ENCODE assay signal across 8 cellular contexts in genomic region chr1:15683411-15684039, GRCh38. TPM values are rescaled to one million over a fixed set of nuclear protein-coding genes. Genes with fewer than 3 reads are reported as not detected.
DNase-seq lines count a peak whose midpoint lies in the region; ATAC-seq and TF ChIP-seq lines count a peak whose summit lies in the region.

No MANE protein-coding gene starts in this region.

- TF ChIP-seq RAD21 in HCT116 (IDR thresholded peaks at IDR 0.05; ENCODE audit: low read depth): no peak

- intact Hi-C loops in HCT116 (cut with micrococcal nuclease): no loop called here
- intact Hi-C loops in activated T-helper 2 cell treated with anti-CD3 and anti-CD28 coated beads, Interferon-gamma antibody, Interleukin-2, Interleukin-4, amounts not matched to agents 10 μg/mL and 5 μg/mL and 100 μg/mL, durations not matched to agents 14 hours and 24 hours and 36 hours (cut with micrococcal nuclease): loop anchor here (5.0 to 10.0 kb wide), 2 partner anchors 66 to 691 kb away; partner anchors contain the start of gene DDI2

- WGBS in hepatocyte (ENCODE audit: low lambda C conversion rate, missing lambda C conversion rate): 76% methylated on average over 12 of the region's 18 CpGs

- H3K27me3 ChIP-seq in HCT116 (ENCODE audit: insufficient read depth, low read length): no peaks in the 10 kb centered on the region
- H3K27me3 ChIP-seq in hepatocyte: no peaks in the 10 kb centered on the region
- no peaks in the 10 kb centered on the region for H3K27me3 ChIP-seq in skeletal muscle tissue (ENCODE audit: control insufficient read depth in 3 of 3, insufficient read depth in 3 of 3, low read length in 3 of 3)

- peak overlapping the region; percentile 56 to 70 for H3K4me3 ChIP-seq in HCT116 (replicated peaks in 1 of 2; ENCODE audit: low read depth in 1 of 2, low read length in 2 of 2)
- H3K4me3 ChIP-seq in hepatocyte: peak overlapping the region; percentile 95
- peak overlapping the region; percentile 68 to 78 (median 76) for H3K4me3 ChIP-seq in skeletal muscle tissue (ENCODE audit: low read length in 3 of 3)

- H3K27me3 Mint-ChIP-seq in activated T-helper 2 cell treated with anti-CD3 and anti-CD28 coated beads, Interferon-gamma antibody, Interleukin-2, Interleukin-4, amounts not matched to agents 10 μg/mL and 5 μg/mL and 100 μg/mL, durations not matched to agents 14 hours and 24 hours and 36 hours (ENCODE audit: low read depth): no peaks in the 10 kb centered on the region

- POLR2A ChIA-PET in HCT116 (lab: Charles Lee): no interaction called here

- no peaks in the 10 kb centered on the region for H3K9me3 ChIP-seq in HCT116 (ENCODE audit: control insufficient read depth in 1 of 2, insufficient read depth in 1 of 2, low read depth in 1 of 2, low read length in 2 of 2)
- no peaks in the 10 kb centered on the region for H3K9me3 ChIP-seq in hepatocyte (ENCODE audit: low read depth)
- H3K9me3 ChIP-seq in skeletal muscle tissue (ENCODE audit: control insufficient read depth in 3 of 3, low read length in 3 of 3): no peaks in the 10 kb centered on the region

- DNase-seq in HCT116 (ENCODE audit: low read depth, low spot score) (no peak), hepatocyte (ENCODE audit: low spot score) (no peak), NCI-H345 (lab: John Stamatoyannopoulos, UW) (no peak)
- no peak for DNase-seq in activated T-helper 2 cell treated with anti-CD3 and anti-CD28 coated beads, Interferon-gamma antibody, Interleukin-2, Interleukin-4, amounts not matched to agents 10 μg/mL and 5 μg/mL and 100 μg/mL, durations not matched to agents 14 hours and 24 hours and 36 hours (ENCODE audit: low spot score)
- no peak for DNase-seq in activated effector memory CD4-positive, alpha-beta T cell treated with anti-CD3 and anti-CD28 coated beads, Interleukin-2, amount 50 U/mL, for 16 hours

- ATAC-seq in HCT116: no peak
- no peak for ATAC-seq in HG02763 (IDR thresholded peaks at IDR 0.05; ENCODE audit: unreplicated experiment)
- no peak for ATAC-seq in HG03039 (IDR thresholded peaks at IDR 0.05; ENCODE audit: unreplicated experiment)

- TF ChIP-seq CTCF in HCT116 (IDR thresholded peaks at IDR 0.05 in 2 of 3, conservative IDR thresholded peaks at IDR 0.05 in 1 of 3; ENCODE audit: borderline replicate concordance in 1 of 3, insufficient read depth in 1 of 3, low read depth in 2 of 3, low read length in 2 of 3) (no peak), hepatocyte (IDR thresholded peaks at IDR 0.05; ENCODE audit: poor library complexity) (no peak)

- H4K20me1 ChIP-seq in HCT116 (ENCODE audit: insufficient read depth): no peaks in the 10 kb centered on the region
- peaks cover 21% of the 10 kb centered on the region for H4K20me1 ChIP-seq in hepatocyte (ENCODE audit: insufficient read depth, poor library complexity, severe bottlenecking)

- H3K36me3 ChIP-seq in HCT116 (ENCODE audit: control insufficient read depth in 1 of 2, insufficient read depth in 2 of 2, low read length in 2 of 2): no peaks in the 10 kb centered on the region
- no peaks in the 10 kb centered on the region for H3K36me3 ChIP-seq in hepatocyte (replicated peaks; ENCODE audit: insufficient read depth, low read depth)
- no peaks in the 10 kb centered on the region for H3K36me3 ChIP-seq in skeletal muscle tissue (ENCODE audit: control insufficient read depth in 3 of 3, insufficient read depth in 3 of 3, low read length in 3 of 3)

- H3K9me3 Mint-ChIP-seq in activated T-helper 2 cell treated with anti-CD3 and anti-CD28 coated beads, Interferon-gamma antibody, Interleukin-2, Interleukin-4, amounts not matched to agents 10 μg/mL and 5 μg/mL and 100 μg/mL, durations not matched to agents 14 hours and 24 hours and 36 hours: no peaks in the 10 kb centered on the region

- RAD21 ChIA-PET in HCT116 (lab: Charles Lee; ENCODE audit: low non-redundant PET in 1 of 2, low total read pairs in 2 of 2, uncharacterized antibody in 2 of 2, unreplicated experiment in 2 of 2): no interaction called here

- H3K27ac ChIP-seq in HCT116 (ENCODE audit: low read depth, low read length) (peak overlapping the region; percentile 66; the same call in 1 of the 2 replicates), hepatocyte (peak overlapping the region; percentile 99), skeletal muscle tissue (ENCODE audit: low read depth, low read length) (peak overlapping the region; percentile 96)

- H3K9me2 ChIP-seq in HCT116 (ENCODE audit: insufficient read depth) (no peaks in the 10 kb centered on the region), hepatocyte (replicated peaks; ENCODE audit: insufficient read depth) (no peaks in the 10 kb centered on the region)

- BruUV-seq in HCT116 (replicated peaks; lab: Mats Ljungman, UMichigan): no TSS peak

- peaks cover 39% of the 10 kb centered on the region for H3K79me2 ChIP-seq in HCT116 (ENCODE audit: insufficient read depth, low read length)
- H3K79me2 ChIP-seq in hepatocyte: peaks cover 49% of the 10 kb centered on the region

- peak overlapping the region; percentile 86 for H3K9ac ChIP-seq in HCT116 (ENCODE audit: low read length)
- peak overlapping the region; percentile 97 to 99 (median 97) for H3K9ac ChIP-seq in skeletal muscle tissue (ENCODE audit: low read depth in 1 of 3, low read length in 3 of 3)

- H2AFZ ChIP-seq in HCT116 (ENCODE audit: low read depth, low read length, poor library complexity, severe bottlenecking) (peak overlapping the region; percentile 82), hepatocyte (peak overlapping the region; percentile 96)

- no peak for TF ChIP-seq POLR2A in HCT116 (IDR thresholded peaks at IDR 0.05; ENCODE audit: borderline replicate concordance, extremely low read depth, insufficient read depth, insufficient read length)

- peaks cover 14% of the 10 kb centered on the region for H3K36me3 Mint-ChIP-seq in activated T-helper 2 cell treated with anti-CD3 and anti-CD28 coated beads, Interferon-gamma antibody, Interleukin-2, Interleukin-4, amounts not matched to agents 10 μg/mL and 5 μg/mL and 100 μg/mL, durations not matched to agents 14 hours and 24 hours and 36 hours (ENCODE audit: low read depth)

- peak overlapping the region; percentile 73 for H3K27ac Mint-ChIP-seq in activated T-helper 2 cell treated with anti-CD3 and anti-CD28 coated beads, Interferon-gamma antibody, Interleukin-2, Interleukin-4, amounts not matched to agents 10 μg/mL and 5 μg/mL and 100 μg/mL, durations not matched to agents 14 hours and 24 hours and 36 hours

- H3K4me3 Mint-ChIP-seq in activated T-helper 2 cell treated with anti-CD3 and anti-CD28 coated beads, Interferon-gamma antibody, Interleukin-2, Interleukin-4, amounts not matched to agents 10 μg/mL and 5 μg/mL and 100 μg/mL, durations not matched to agents 14 hours and 24 hours and 36 hours (ENCODE audit: low read depth): peak overlapping the region; percentile 75

- H3K4me1 Mint-ChIP-seq in activated T-helper 2 cell treated with anti-CD3 and anti-CD28 coated beads, Interferon-gamma antibody, Interleukin-2, Interleukin-4, amounts not matched to agents 10 μg/mL and 5 μg/mL and 100 μg/mL, durations not matched to agents 14 hours and 24 hours and 36 hours (ENCODE audit: low read depth): peaks cover 23% of the 10 kb centered on the region

- peak overlapping the region; percentile 90 for H3K4me2 ChIP-seq in HCT116 (ENCODE audit: low read length)
- H3K4me2 ChIP-seq in hepatocyte: peak overlapping the region; percentile 99

- CTCF ChIA-PET in HCT116 (lab: Charles Lee): no interaction called here

- H3K4me1 ChIP-seq in HCT116 (ENCODE audit: control insufficient read depth in 1 of 2, insufficient read depth in 2 of 2, low read length in 2 of 2): peaks cover 8 to 51% of the 10 kb centered on the region in 2 experiments
- H3K4me1 ChIP-seq in hepatocyte (ENCODE audit: insufficient read depth): peaks cover 14% of the 10 kb centered on the region
- H3K4me1 ChIP-seq in skeletal muscle tissue (ENCODE audit: control insufficient read depth in 3 of 3, insufficient read depth in 3 of 3, low read length in 3 of 3): peaks cover 23 to 44% (median 29%) of the 10 kb centered on the region in 3 donors

TF ChIP-seq in HCT116, 20 proteins besides CTCF, POLR2A, EP300 and RAD21 (continues in another document):
- no peak for TF ChIP-seq MAX (IDR thresholded peaks at IDR 0.05)
- TF ChIP-seq ATF3 (IDR thresholded peaks at IDR 0.05): no peak
- TF ChIP-seq EZH2 (IDR thresholded peaks at IDR 0.05): no peak
- no peak for TF ChIP-seq ZNF274 (IDR thresholded peaks at IDR 0.05; ENCODE audit: low read depth, low read length)
- no peak for TF ChIP-seq YY1 (IDR thresholded peaks at IDR 0.05; ENCODE audit: extremely low read depth, insufficient replicate concordance, low read depth, low read length)
- TF ChIP-seq SIN3A (IDR thresholded peaks at IDR 0.05; ENCODE audit: low read depth): no peak

RNA-seq across cellular contexts. Expression of gene PLEKHM2, which starts 0.6 kb away (rescaled TPM):
- total RNA-seq in HCT116 (2021; ENCODE audit: unreplicated experiment): 38.5 TPM
- polyA plus RNA-seq in HCT116 (2012): 43.1 and 49.7 TPM in 2 replicates
- 55.9 and 61.6 TPM in 2 replicates for total RNA-seq in activated T-helper 2 cell treated with anti-CD3 and anti-CD28 coated beads, Interferon-gamma antibody, Interleukin-2, Interleukin-4, amounts not matched to agents 10 μg/mL and 5 μg/mL and 100 μg/mL, durations not matched to agents 14 hours and 24 hours and 36 hours
- total RNA-seq in hepatocyte: 38.9 and 43.1 TPM in 2 replicates
- 30.6 and 31.8 TPM in 2 replicates for polyA plus RNA-seq in hepatocyte
- 36.0 TPM for total RNA-seq in skeletal muscle tissue

RNA-seq across cellular contexts. Expression of gene SLC25A34, which starts 52.5 kb away (rescaled TPM):
- 0.59 TPM for total RNA-seq in HCT116 (2021; ENCODE audit: unreplicated experiment)
- polyA plus RNA-seq in HCT116 (2012): 0.32 and 0.38 TPM in 2 replicates
- 1.1 and 1.6 TPM in 2 replicates for total RNA-seq in activated T-helper 2 cell treated with anti-CD3 and anti-CD28 coated beads, Interferon-gamma antibody, Interleukin-2, Interleukin-4, amounts not matched to agents 10 μg/mL and 5 μg/mL and 100 μg/mL, durations not matched to agents 14 hours and 24 hours and 36 hours
- 0.68 and 0.87 TPM in 2 replicates for total RNA-seq in hepatocyte
- 0.71 and 0.77 TPM in 2 replicates for polyA plus RNA-seq in hepatocyte
- total RNA-seq in skeletal muscle tissue: 1.6 TPM

RNA-seq across cellular contexts. Expression of gene TMEM82, which starts 58.8 kb away (rescaled TPM):
- not detected for total RNA-seq in HCT116 (2021; ENCODE audit: unreplicated experiment)
- not detected in 2 replicates for polyA plus RNA-seq in HCT116 (2012)
- not detected in 2 replicates for total RNA-seq in activated T-helper 2 cell treated with anti-CD3 and anti-CD28 coated beads, Interferon-gamma antibody, Interleukin-2, Interleukin-4, amounts not matched to agents 10 μg/mL and 5 μg/mL and 100 μg/mL, durations not matched to agents 14 hours and 24 hours and 36 hours
- 10.7 and 11.9 TPM in 2 replicates for total RNA-seq in hepatocyte
- 14.7 and 16.4 TPM in 2 replicates for polyA plus RNA-seq in hepatocyte
- not detected for total RNA-seq in skeletal muscle tissue

Comparison
In these comparisons a context has a peak if more than half of its experiments do, and no peak if none do; other contexts are left out.
1. RNA of gene TMEM82, which starts 58.8 kb away (total RNA-seq): 10.7 to 11.9 TPM in hepatocyte; not detected in HCT116 (single experiment), not detected in activated T-helper 2 cell treated with anti-CD3 and anti-CD28 coated beads, Interferon-gamma antibody, Interleukin-2, Interleukin-4, amounts not matched to agents 10 μg/mL and 5 μg/mL and 100 μg/mL, durations not matched to agents 14 hours and 24 hours and 36 hours and not detected in skeletal muscle tissue (single experiment); every median in the first group is over 10 times any median in the second.
2. Peak in every context shown above with its lines, with median percentiles within 50 percentile points of each other: H3K27ac ChIP-seq and H3K4me3 ChIP-seq.